11 cellular contexts compared by ENCODE assay signal in genomic region chr12:5433081-5433839, GRCh38. TPM values are rescaled to one million over a fixed set of nuclear protein-coding genes. Genes with fewer than 3 reads are reported as not detected.
DNase-seq lines count a peak whose midpoint lies in the region; ATAC-seq and TF ChIP-seq lines count a peak whose summit lies in the region.
"Had no signal": no experiment of that assay in that cellular context is flagged by ENCODE, and none has a peak within 500 bp of the region (broad histone marks: within the 10 kb centered on the region; RNA-seq: fewer than 3 reads in every experiment).

No MANE protein-coding gene starts in this region.

- peak overlapping the region; percentile 94 for H4K91ac ChIP-seq in IMR-90 (ENCODE audit: insufficient read depth, low read depth, low read length)

- TF ChIP-seq CTCF in IMR-90 (conservative IDR thresholded peaks at IDR 0.05; ENCODE audit: low read depth, low read length) (0 out of 2 replicates have a peak, but pooled peaks have one; percentile 5), suprapubic skin (IDR thresholded peaks at IDR 0.05) (no peak)

- no peak for TF ChIP-seq EP300 in suprapubic skin (IDR thresholded peaks at IDR 0.05)

- peak overlapping the region; percentile 96 for H3K14ac ChIP-seq in IMR-90 (replicated peaks; ENCODE audit: low read depth, low read length)

- peak overlapping the region; percentile 88 for H2BK5ac ChIP-seq in IMR-90 (ENCODE audit: low read depth, low read length, poor library complexity, severe bottlenecking)

- H3K27me3 ChIP-seq in IMR-90 (ENCODE audit: control insufficient read depth, insufficient read depth, low read length), result no peaks in the 10 kb centered on the region
- peaks cover 75% of the 10 kb centered on the region for H3K27me3 ChIP-seq in suprapubic skin

- no peak overlapping the region; the same call in 1 of the 2 replicates for H2BK20ac ChIP-seq in IMR-90 (ENCODE audit: low read depth, low read length)

- peak overlapping the region; percentile 27; the same call in 1 of the 2 replicates for H4K5ac ChIP-seq in IMR-90 (ENCODE audit: low read depth, low read length)

- dilution Hi-C loops in IMR-90 (cut with HindIII; ENCODE audit: low sequenced_read_pairs, unreplicated experiment), result no loop called here

- POLR2A ChIA-PET in IMR-90 (lab: Charles Lee; ENCODE audit: unreplicated experiment), result interaction anchor here (0.6 to 0.7 kb wide), 2 partner anchors 18 to 186 kb away, joined by 3 read pairs; no protein-coding TSS in a partner anchor

- H3K36me3 ChIP-seq in IMR-90 (ENCODE audit: control insufficient read depth, insufficient read depth, low read length) (0 out of 2 replicates have a peak, but pooled peaks cover 2% of the 10 kb centered on the region), suprapubic skin (no peaks in the 10 kb centered on the region)

- peak overlapping the region; percentile 74 for H3K56ac ChIP-seq in IMR-90 (ENCODE audit: extremely low read depth, insufficient read depth, low read length)

- peaks cover 13 to 58% of the 10 kb centered on the region in 2 experiments; a peak in 3 of 4 replicates for H3K79me1 ChIP-seq in IMR-90 (ENCODE audit: low read depth in 1 of 2, low read length in 2 of 2)

- DNase-seq in IMR-90, result peak; percentile 63
- peak; percentile 92 for DNase-seq in left lobe of liver (ENCODE audit: low spot score)
- DNase-seq in suprapubic skin (ENCODE audit: low spot score in 2 of 2), result no peak
- no peak for DNase-seq in KG1 (lab: John Stamatoyannopoulos, UW)
- no peak for DNase-seq in OCI-M1 (lab: John Stamatoyannopoulos, UW)
- DNase-seq: midbrain, MV-4-11, T1000 had no signal

- in situ Hi-C loops in IMR-90 (cut with MboI; ENCODE audit: low sequenced_read_pairs), result loop anchor here (10.0 kb wide), 1 partner anchor 612 kb away; no protein-coding TSS in a partner anchor

- peak; percentile 51 for ATAC-seq in IMR-90 (ENCODE audit: low read depth)
- peak; percentile 82 for ATAC-seq in left lobe of liver
- no peak for ATAC-seq in HG03378 (IDR thresholded peaks at IDR 0.05; ENCODE audit: unreplicated experiment)
- ATAC-seq: GM12878 had no signal

- H3K9ac ChIP-seq in IMR-90 (ENCODE audit: low read depth, low read length), result peak overlapping the region; percentile 96

- peak overlapping the region; percentile 52; the same call in 1 of the 2 replicates for H2AK5ac ChIP-seq in IMR-90 (ENCODE audit: low read depth, low read length)

- H3K27ac ChIP-seq in IMR-90 (ENCODE audit: insufficient read depth, low read length) (peak overlapping the region; percentile 91), cingulate gyrus (ENCODE audit: low read depth, low read length) (peak overlapping the region; percentile 19), suprapubic skin (peak overlapping the region; percentile 15)

- H4K8ac ChIP-seq in IMR-90 (ENCODE audit: low read depth in 2 of 2, low read length in 2 of 2), result peak overlapping the region; percentile 49 to 85; a peak in 3 of 4 replicates

- CTCF ChIA-PET in IMR-90 (lab: Yijun Ruan, JAX), result interaction anchor here (0.8 to 1.3 kb wide), 4 partner anchors 9 to 215 kb away, joined by 3 to 5 read pairs (median 4); no protein-coding TSS in a partner anchor

- BruUV-seq in IMR-90 (replicated peaks; lab: Mats Ljungman, UMichigan), result no TSS peak

- intact Hi-C loops in IMR-90 (cut with micrococcal nuclease), result loop anchor here (2.0 to 5.0 kb wide), 2 partner anchors 134 to 346 kb away; no protein-coding TSS in a partner anchor

- TF ChIP-seq RAD21 in IMR-90 (IDR thresholded peaks at IDR 0.05; ENCODE audit: low read length), result no peak

- H3K9me3 ChIP-seq in IMR-90 (ENCODE audit: control insufficient read depth, insufficient read depth, low read length) (no peaks in the 10 kb centered on the region), suprapubic skin (no peaks in the 10 kb centered on the region)

- TF ChIP-seq POLR2A in IMR-90 (IDR thresholded peaks at IDR 0.05; ENCODE audit: low read depth, low read length) (peak; percentile 40; the same call in 1 of the 2 replicates), suprapubic skin (IDR thresholded peaks at IDR 0.05) (no peak)

- peak overlapping the region; percentile 96 for H3K23ac ChIP-seq in IMR-90 (ENCODE audit: low read depth, low read length)

- WGBS in IMR-90 (ENCODE audit: extremely low coverage in 2 of 2, insufficient read length in 1 of 2), 2 experiments, result 0% methylated on average over 28 of the region's 59 CpGs; no CpG with 5 or more reads in 1 of the 2 experiments
- WGBS in suprapubic skin, result 3% methylated on average over 36 of the region's 59 CpGs

- peaks cover 17% of the 10 kb centered on the region for H3K9me1 ChIP-seq in IMR-90 (ENCODE audit: insufficient read depth, low read length)

- H3K4ac ChIP-seq in IMR-90 (ENCODE audit: low read depth, low read length), result peak overlapping the region; percentile 95

- peak overlapping the region; percentile 32 for H3K18ac ChIP-seq in IMR-90 (ENCODE audit: low read depth, low read length)

- peak overlapping the region; percentile 47; the same call in 1 of the 3 replicates for H2BK15ac ChIP-seq in IMR-90 (ENCODE audit: low read depth, low read length)

- H2AFZ ChIP-seq in IMR-90 (replicated peaks; ENCODE audit: low read length, poor library complexity), result peak overlapping the region; percentile 86

- H3K4me1 ChIP-seq in IMR-90 (ENCODE audit: control insufficient read depth, insufficient read depth, low read length), result peaks cover 20% of the 10 kb centered on the region
- H3K4me1 ChIP-seq in suprapubic skin, result peaks cover 41% of the 10 kb centered on the region

- peak overlapping the region; percentile 94 for H2AK9ac ChIP-seq in IMR-90 (replicated peaks; ENCODE audit: low read depth, low read length, poor library complexity)

- peak overlapping the region; percentile 64 for H3K4me2 ChIP-seq in IMR-90 (ENCODE audit: low read depth, low read length)

- H3K4me3 ChIP-seq in IMR-90 (ENCODE audit: insufficient read depth, low read depth, low read length) (peak overlapping the region; percentile 94), suprapubic skin (peak overlapping the region; percentile 51)
- H3K4me3 ChIP-seq: GM12878 had no signal

- H2BK120ac ChIP-seq in IMR-90 (ENCODE audit: low read depth, low read length), result peak overlapping the region; percentile 82

- peaks cover 50% of the 10 kb centered on the region for H4K20me1 ChIP-seq in IMR-90 (ENCODE audit: insufficient read depth, low read length)

TF ChIP-seq in IMR-90, 13 proteins besides CTCF, POLR2A, EP300 and RAD21:
- no peak for TF ChIP-seq SMC3 (IDR thresholded peaks at IDR 0.05; ENCODE audit: low read depth, low read length)
- TF ChIP-seq, protein P1, sequence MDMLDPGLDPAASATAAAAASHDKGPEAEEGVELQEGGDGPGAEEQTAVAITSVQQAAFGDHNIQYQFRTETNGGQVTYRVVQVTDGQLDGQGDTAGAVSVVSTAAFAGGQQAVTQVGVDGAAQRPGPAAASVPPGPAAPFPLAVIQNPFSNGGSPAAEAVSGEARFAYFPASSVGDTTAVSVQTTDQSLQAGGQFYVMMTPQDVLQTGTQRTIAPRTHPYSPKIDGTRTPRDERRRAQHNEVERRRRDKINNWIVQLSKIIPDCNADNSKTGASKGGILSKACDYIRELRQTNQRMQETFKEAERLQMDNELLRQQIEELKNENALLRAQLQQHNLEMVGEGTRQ (IDR thresholded peaks at IDR 0.05; ENCODE audit: low read depth, low read length), result no peak
- no peak for TF ChIP-seq RFX5 (IDR thresholded peaks at IDR 0.05; ENCODE audit: low read depth, low read length)
- TF ChIP-seq MAFK (IDR thresholded peaks at IDR 0.05; ENCODE audit: low read depth, low read length), result no peak
- no peak for TF ChIP-seq ELK1 (IDR thresholded peaks at IDR 0.05; ENCODE audit: borderline replicate concordance, low read depth, low read length)
- TF ChIP-seq CEBPB (IDR thresholded peaks at IDR 0.05; ENCODE audit: low read depth, low read length), result no peak
- no peak for TF ChIP-seq RCOR1 (IDR thresholded peaks at IDR 0.05; ENCODE audit: insufficient replicate concordance, low read length)
- no peak for TF ChIP-seq MXI1 (IDR thresholded peaks at IDR 0.05; ENCODE audit: borderline replicate concordance, low read depth, low read length)
- TF ChIP-seq NFE2L2 (IDR thresholded peaks at IDR 0.05; ENCODE audit: low read depth, low read length), result no peak
- no peak; the same call in 1 of the 2 replicates for TF ChIP-seq MAZ (IDR thresholded peaks at IDR 0.05; ENCODE audit: borderline replicate concordance, low read depth, low read length)
- TF ChIP-seq FOS (IDR thresholded peaks at IDR 0.05; ENCODE audit: low read depth, low read length), result no peak

RNA-seq across cellular contexts. Expression of gene NTF3, which starts 1.4 kb away (rescaled TPM):
- total RNA-seq in IMR-90 (2012; rRNA removed) (12.2 TPM in 2 replicates), left lobe of liver (4.6 TPM), suprapubic skin (1 to 10 TPM in 3 of 4 donors, under 1 TPM in 1; 0.80 to 2.9 (median 1.3) TPM)
- 32.4 and 36.0 TPM in 2 replicates for polyA plus RNA-seq in IMR-90 (2012; rRNA removed)
- 27.9 and 38.6 TPM in 2 replicates for polyA plus RNA-seq in IMR-90 (2012; cell fraction: cytosol; rRNA removed)
- 52.0 and 83.7 TPM in 2 replicates for polyA plus RNA-seq in IMR-90 (2012; cell fraction: nucleus; rRNA removed; ENCODE audit: low replicate concordance)
- total RNA-seq: GM12878 had no signal

Comparison
In these comparisons a context has a peak if more than half of its experiments do, and no peak if none do; other contexts are left out.
1. DNase-seq: peak in IMR-90 (single experiment) and left lobe of liver (single experiment); none in suprapubic skin (0 of 2), KG1 (single experiment) and OCI-M1 (single experiment).
2. H3K27ac ChIP-seq: peak in every context shown above with its lines; median percentile 91 in IMR-90; 19 in cingulate gyrus; 15 in suprapubic skin.